8 cellular contexts compared by ENCODE assay signal in genomic region chr6:149560736-149561135, GRCh38. TPM values are rescaled to one million over a fixed set of nuclear protein-coding genes. Genes with fewer than 3 reads are reported as not detected.
DNase-seq lines count a peak whose midpoint lies in the region; ATAC-seq and TF ChIP-seq lines count a peak whose summit lies in the region.

No MANE protein-coding gene starts in this region.

- peak overlapping the region; percentile 51 for H3K4me3 Mint-ChIP-seq in type B pancreatic cell

- H3K9me3 Mint-ChIP-seq in type B pancreatic cell, result no peaks in the 10 kb centered on the region

- no peaks in the 10 kb centered on the region for H3K27me3 ChIP-seq in left ventricle myocardium inferior (ENCODE audit: low read depth)

- H3K9me3 ChIP-seq in left ventricle myocardium inferior (replicated peaks), result no peaks in the 10 kb centered on the region

- ATAC-seq in Right ventricle myocardium superior (ENCODE audit: poor library complexity), result no peak
- peak; percentile 39 for ATAC-seq in esophagus mucosa
- no peak for ATAC-seq in GM19035 (IDR thresholded peaks at IDR 0.05; ENCODE audit: unreplicated experiment)
- no peak for ATAC-seq in HG03025 (IDR thresholded peaks at IDR 0.05; ENCODE audit: low FRiP score, unreplicated experiment)

- no peaks in the 10 kb centered on the region for H3K4me1 Mint-ChIP-seq in type B pancreatic cell (ENCODE audit: unreplicated experiment)

- no peak overlapping the region for H3K4me3 ChIP-seq in left ventricle myocardium inferior

- no peak overlapping the region for H3K27ac Mint-ChIP-seq in type B pancreatic cell

- H3K27me3 Mint-ChIP-seq in type B pancreatic cell, result peaks cover 42% of the 10 kb centered on the region

- H3K36me3 ChIP-seq in left ventricle myocardium inferior, result no peaks in the 10 kb centered on the region

- no peak overlapping the region for H3K27ac ChIP-seq in left ventricle myocardium inferior (replicated peaks)

- peak; percentile 50 for TF ChIP-seq CTCF in left ventricle myocardium inferior (IDR thresholded peaks at IDR 0.05; ENCODE audit: borderline replicate concordance)
- peak; percentile 72 for TF ChIP-seq CTCF in type B pancreatic cell (conservative IDR thresholded peaks at IDR 0.05)

- intact Hi-C loops in left ventricle myocardium inferior (cut with micrococcal nuclease) (no loop called here), Right ventricle myocardium superior (cut with DNase I) (no loop called here)

- H3K4me1 ChIP-seq in left ventricle myocardium inferior, result peaks cover 10% of the 10 kb centered on the region

- DNase-seq in left ventricle myocardium inferior (no peak), Right ventricle myocardium superior (no peak), NCI-H69 (lab: John Stamatoyannopoulos, UW) (peak; percentile 52), type B pancreatic cell (ENCODE audit: extremely low spot score, unreplicated experiment) (no peak), NOMO-1 treated with dmso at 0.1 percent for 144 hours (lab: John Stamatoyannopoulos, UW; ENCODE audit: unreplicated experiment) (no peak)

- no peaks in the 10 kb centered on the region for H3K36me3 Mint-ChIP-seq in type B pancreatic cell

RNA-seq across cellular contexts. Expression of gene GINM1, which starts 5.4 kb away (rescaled TPM):
- total RNA-seq in left ventricle myocardium inferior (52.0 TPM), Right ventricle myocardium superior (47.9 TPM), esophagus mucosa (19.4 TPM), type B pancreatic cell (ENCODE audit: low replicate concordance) (29.2 and 29.4 TPM in 2 replicates)

RNA-seq across cellular contexts. Expression of gene PPIL4, which starts 14.9 kb away (rescaled TPM):
- total RNA-seq in left ventricle myocardium inferior, result 15.7 TPM
- total RNA-seq in Right ventricle myocardium superior, result 13.9 TPM
- 12.1 TPM for total RNA-seq in esophagus mucosa
- 29.4 and 36.7 TPM in 2 replicates for total RNA-seq in type B pancreatic cell (ENCODE audit: low replicate concordance)
